Comparison of ENCODE assay signal across 1 cellular context in genomic region chr1:26784023-26784871, GRCh38.
TF ChIP-seq lines count a peak whose summit lies in the region.

No MANE protein-coding gene starts in this region.

TF ChIP-seq in K562, 482 proteins besides CTCF, POLR2A, EP300 and RAD21 (continued from another document):
- TF ChIP-seq ZNF318 (IDR thresholded peaks at IDR 0.05; ENCODE audit: borderline replicate concordance in 1 of 2, low read depth in 1 of 2) = no peak
- TF ChIP-seq, protein P1, sequence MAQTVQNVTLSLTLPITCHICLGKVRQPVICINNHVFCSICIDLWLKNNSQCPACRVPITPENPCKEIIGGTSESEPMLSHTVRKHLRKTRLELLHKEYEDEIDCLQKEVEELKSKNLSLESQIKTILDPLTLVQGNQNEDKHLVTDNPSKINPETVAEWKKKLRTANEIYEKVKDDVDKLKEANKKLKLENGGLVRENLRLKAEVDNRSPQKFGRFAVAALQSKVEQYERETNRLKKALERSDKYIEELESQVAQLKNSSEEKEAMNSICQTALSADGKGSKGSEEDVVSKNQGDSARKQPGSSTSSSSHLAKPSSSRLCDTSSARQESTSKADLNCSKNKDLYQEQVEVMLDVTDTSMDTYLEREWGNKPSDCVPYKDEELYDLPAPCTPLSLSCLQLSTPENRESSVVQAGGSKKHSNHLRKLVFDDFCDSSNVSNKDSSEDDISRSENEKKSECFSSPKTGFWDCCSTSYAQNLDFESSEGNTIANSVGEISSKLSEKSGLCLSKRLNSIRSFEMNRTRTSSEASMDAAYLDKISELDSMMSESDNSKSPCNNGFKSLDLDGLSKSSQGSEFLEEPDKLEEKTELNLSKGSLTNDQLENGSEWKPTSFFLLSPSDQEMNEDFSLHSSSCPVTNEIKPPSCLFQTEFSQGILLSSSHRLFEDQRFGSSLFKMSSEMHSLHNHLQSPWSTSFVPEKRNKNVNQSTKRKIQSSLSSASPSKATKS (CRISPR knock-in tag; IDR thresholded peaks at IDR 0.05) = no peak
- peak; percentile 50; the same call in 1 of the 2 replicates for TF ChIP-seq RHOXF2B (CRISPR knock-in tag; conservative IDR thresholded peaks at IDR 0.05)
- TF ChIP-seq HSF4 (CRISPR knock-in tag; IDR thresholded peaks at IDR 0.05; ENCODE audit: borderline replicate concordance) = no peak
- TF ChIP-seq SMARCE1 (IDR thresholded peaks at IDR 0.05) = 0 out of 2 replicates have a peak, but pooled peaks have one; percentile 20
- TF ChIP-seq TAL1 (IDR thresholded peaks at IDR 0.05) = no peak
- no peak for TF ChIP-seq BACH1 (tag; IDR thresholded peaks at IDR 0.05)
- TF ChIP-seq TRIM24 (IDR thresholded peaks at IDR 0.05) = no peak
- peak; percentile 13; the same call in 1 of the 2 replicates for TF ChIP-seq RFX1 (IDR thresholded peaks at IDR 0.05)
- TF ChIP-seq ZNF707 (CRISPR knock-in tag; conservative IDR thresholded peaks at IDR 0.05) = no peak
- TF ChIP-seq RBM15 (IDR thresholded peaks at IDR 0.05; ENCODE audit: insufficient read depth, low read length) = no peak
- 0 out of 2 replicates have a peak, but pooled peaks have one; percentile 20 for TF ChIP-seq FOSL1 (tag; conservative IDR thresholded peaks at IDR 0.05)
- peak; percentile 69 for TF ChIP-seq DPF2 (IDR thresholded peaks at IDR 0.05)
- no peak; the same call in 1 of the 2 replicates for TF ChIP-seq ZNF134 (CRISPR knock-in tag; conservative IDR thresholded peaks at IDR 0.05)
- TF ChIP-seq ZNF124 (CRISPR knock-in tag; IDR thresholded peaks at IDR 0.05) = no peak
- no peak for TF ChIP-seq SIN3A (IDR thresholded peaks at IDR 0.05; ENCODE audit: borderline replicate concordance in 2 of 2, control insufficient read depth in 1 of 2, low read depth in 2 of 2, low read length in 2 of 2)
- no peak for TF ChIP-seq ZNF354B (CRISPR knock-in tag; IDR thresholded peaks at IDR 0.05)
- TF ChIP-seq KLF16 (IDR thresholded peaks at IDR 0.05) = no peak
- TF ChIP-seq, protein P2, sequence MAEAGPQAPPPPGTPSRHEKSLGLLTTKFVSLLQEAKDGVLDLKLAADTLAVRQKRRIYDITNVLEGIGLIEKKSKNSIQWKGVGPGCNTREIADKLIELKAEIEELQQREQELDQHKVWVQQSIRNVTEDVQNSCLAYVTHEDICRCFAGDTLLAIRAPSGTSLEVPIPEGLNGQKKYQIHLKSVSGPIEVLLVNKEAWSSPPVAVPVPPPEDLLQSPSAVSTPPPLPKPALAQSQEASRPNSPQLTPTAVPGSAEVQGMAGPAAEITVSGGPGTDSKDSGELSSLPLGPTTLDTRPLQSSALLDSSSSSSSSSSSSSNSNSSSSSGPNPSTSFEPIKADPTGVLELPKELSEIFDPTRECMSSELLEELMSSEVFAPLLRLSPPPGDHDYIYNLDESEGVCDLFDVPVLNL (CRISPR knock-in tag; IDR thresholded peaks at IDR 0.05; ENCODE audit: low read depth) = no peak
- TF ChIP-seq TRIM25 (IDR thresholded peaks at IDR 0.05; ENCODE audit: borderline replicate concordance) = no peak
- TF ChIP-seq SETDB1 (IDR thresholded peaks at IDR 0.05; ENCODE audit: low read length) = no peak
- peak; percentile 64 for TF ChIP-seq ZFX (CRISPR knock-in tag; IDR thresholded peaks at IDR 0.05)
- 0 out of 2 replicates have a peak, but pooled peaks have one; percentile 55 for TF ChIP-seq ZNF551 (CRISPR knock-in tag; IDR thresholded peaks at IDR 0.05)
- TF ChIP-seq, protein P3, sequence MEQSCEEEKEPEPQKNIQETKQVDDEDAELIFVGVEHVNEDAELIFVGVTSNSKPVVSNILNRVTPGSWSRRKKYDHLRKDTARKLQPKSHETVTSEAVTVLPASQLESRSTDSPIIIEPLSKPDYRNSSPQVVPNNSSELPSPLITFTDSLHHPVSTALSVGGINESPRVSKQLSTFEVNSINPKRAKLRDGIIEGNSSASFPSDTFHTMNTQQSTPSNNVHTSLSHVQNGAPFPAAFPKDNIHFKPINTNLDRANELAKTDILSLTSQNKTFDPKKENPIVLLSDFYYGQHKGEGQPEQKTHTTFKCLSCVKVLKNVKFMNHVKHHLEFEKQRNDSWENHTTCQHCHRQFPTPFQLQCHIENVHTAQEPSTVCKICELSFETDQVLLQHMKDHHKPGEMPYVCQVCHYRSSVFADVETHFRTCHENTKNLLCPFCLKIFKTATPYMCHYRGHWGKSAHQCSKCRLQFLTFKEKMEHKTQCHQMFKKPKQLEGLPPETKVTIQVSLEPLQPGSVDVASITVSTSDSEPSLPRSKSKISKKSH (CRISPR knock-in tag; IDR thresholded peaks at IDR 0.05) = no peak
